Comparison of ENCODE assay signal across 9 cellular contexts in the genomic region with DNA sequence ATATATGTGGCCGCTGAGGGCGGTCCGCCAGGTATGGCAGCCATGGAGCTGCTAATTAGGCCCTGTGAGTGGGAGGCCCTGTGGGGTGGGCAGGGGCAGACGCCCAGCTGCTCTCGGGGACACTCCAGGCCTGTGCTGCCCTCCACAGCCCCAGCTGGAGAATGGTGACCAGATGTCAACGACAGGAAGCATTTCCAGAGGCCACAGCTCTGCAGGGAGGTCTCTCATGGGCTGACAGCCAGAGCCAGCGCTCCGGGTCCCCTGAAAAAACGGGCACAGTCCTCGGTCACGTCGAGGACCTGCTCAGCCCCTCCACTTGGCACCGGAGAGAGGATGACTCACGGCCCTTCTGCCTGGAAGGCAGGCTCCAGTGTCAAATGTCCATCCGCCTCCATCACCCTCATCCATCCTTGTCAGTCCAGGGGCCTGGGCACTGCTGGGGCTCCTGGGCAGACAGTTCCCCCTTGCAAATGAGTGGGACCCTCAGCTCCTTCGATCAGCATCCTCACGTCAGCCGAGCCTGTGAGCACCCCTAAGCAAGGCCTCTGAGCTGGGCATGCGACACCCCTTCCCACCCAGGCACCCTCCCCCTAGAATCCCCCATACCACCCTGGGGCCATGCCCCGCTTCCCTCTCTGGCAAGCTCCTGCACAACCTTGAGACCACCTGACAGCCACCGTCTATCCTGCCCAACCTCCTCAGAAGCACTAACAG. TPM values are rescaled to one million over a fixed set of nuclear protein-coding genes. Genes with fewer than 3 reads are reported as not detected.
DNase-seq lines count a peak whose midpoint lies in the region; ATAC-seq and TF ChIP-seq lines count a peak whose summit lies in the region.
"Had no signal": no experiment of that assay in that cellular context is flagged by ENCODE, and none has a peak within 500 bp of the region (broad histone marks: within the 10 kb centered on the region; RNA-seq: fewer than 3 reads in every experiment).

No MANE protein-coding gene starts in this region.

- DNase-seq in GM10266 (ENCODE audit: extremely low spot score) (no peak), NCI-H226 (peak; percentile 44), trophoblast cell (no peak), NCI-H2227 (lab: John Stamatoyannopoulos, UW; ENCODE audit: unreplicated experiment) (no peak)
- no peak for DNase-seq in stimulated activated CD4-positive, alpha-beta T cell treated with anti-CD3 and anti-CD28 coated beads, Interleukin-15, amount 100 ng/mL, for 24 hours
- no peak for DNase-seq in activated CD4-positive, CD25-positive, alpha-beta regulatory T cell (lab: John Stamatoyannopoulos, UW)
- DNase-seq: activated CD8-positive, alpha-beta memory T cell treated with anti-CD3 and anti-CD28 coated beads, Interleukin-2, amount 50 U/mL, for 48 hours had no signal

- no peak overlapping the region for H2AFZ ChIP-seq in trophoblast cell (ENCODE audit: insufficient read depth, low read length, poor library complexity)

- no peak overlapping the region for H2AK5ac ChIP-seq in trophoblast cell (ENCODE audit: low read length)

- no peak overlapping the region for H3K23ac ChIP-seq in trophoblast cell (ENCODE audit: low read length)

- intact Hi-C loops in dendritic cell treated with granulocyte-macrophage colony-stimulating factor and Interleukin-4, amounts not matched to agents 40 ng/mL and 50 ng/mL, for 4 days (cut with micrococcal nuclease), result no loop called here

- no peak overlapping the region for H2BK5ac ChIP-seq in trophoblast cell (ENCODE audit: low read depth, low read length, poor library complexity)

- no CpG with 5 or more reads among the region's 21 CpGs for WGBS in trophoblast cell (ENCODE audit: extremely low coverage, insufficient coverage, insufficient read length)

- no peak overlapping the region for H4K8ac ChIP-seq in trophoblast cell (ENCODE audit: low read depth, low read length)

- no peak overlapping the region for H3K4ac ChIP-seq in trophoblast cell (ENCODE audit: low read depth, low read length)

- no peak overlapping the region for H3K27ac ChIP-seq in trophoblast cell (ENCODE audit: low read depth, low read length)

- H3K4me3 Mint-ChIP-seq in dendritic cell treated with granulocyte-macrophage colony-stimulating factor and Interleukin-4, amounts not matched to agents 40 ng/mL and 50 ng/mL, for 4 days, result peak overlapping the region; percentile 96

- H3K4me3 ChIP-seq in trophoblast cell (ENCODE audit: low read depth, low read length), result peak overlapping the region; percentile 5

- H3K27me3 ChIP-seq in trophoblast cell (ENCODE audit: insufficient read depth, low read length), result no peaks in the 10 kb centered on the region

- H3K4me1 ChIP-seq in trophoblast cell (ENCODE audit: control insufficient read depth in 1 of 2, insufficient read depth in 2 of 2, low read length in 2 of 2), result peaks cover 9 to 10% of the 10 kb centered on the region in 2 experiments

- peaks cover 2% of the 10 kb centered on the region for H3K79me2 ChIP-seq in trophoblast cell (ENCODE audit: control insufficient read depth, insufficient read depth, low read length, poor library complexity)

- no peak overlapping the region for H4K12ac ChIP-seq in trophoblast cell (ENCODE audit: low read depth, low read length)

- H4K91ac ChIP-seq in trophoblast cell (ENCODE audit: low read depth, low read length), result no peak overlapping the region

- no peak overlapping the region for H3K14ac ChIP-seq in trophoblast cell (ENCODE audit: low read length)

- no peaks in the 10 kb centered on the region for H3K27me3 Mint-ChIP-seq in dendritic cell treated with granulocyte-macrophage colony-stimulating factor and Interleukin-4, amounts not matched to agents 40 ng/mL and 50 ng/mL, for 4 days

- H3K27ac Mint-ChIP-seq in dendritic cell treated with granulocyte-macrophage colony-stimulating factor and Interleukin-4, amounts not matched to agents 40 ng/mL and 50 ng/mL, for 4 days, result peak overlapping the region; percentile 100

- no peaks in the 10 kb centered on the region for H3K9me3 Mint-ChIP-seq in dendritic cell treated with granulocyte-macrophage colony-stimulating factor and Interleukin-4, amounts not matched to agents 40 ng/mL and 50 ng/mL, for 4 days

- no peak for ATAC-seq in HG02840 (IDR thresholded peaks at IDR 0.05; ENCODE audit: low FRiP score, unreplicated experiment)

- no peak overlapping the region for H3K9ac ChIP-seq in trophoblast cell (ENCODE audit: low read length)

- H3K79me1 ChIP-seq in trophoblast cell (ENCODE audit: low read length), result no peaks in the 10 kb centered on the region

- H3K4me1 Mint-ChIP-seq in dendritic cell treated with granulocyte-macrophage colony-stimulating factor and Interleukin-4, amounts not matched to agents 40 ng/mL and 50 ng/mL, for 4 days (ENCODE audit: low read depth), result peaks cover 78% of the 10 kb centered on the region

- peak overlapping the region; percentile 74 for H3K4me2 ChIP-seq in trophoblast cell (ENCODE audit: low read length)

- H3K18ac ChIP-seq in trophoblast cell (ENCODE audit: low read length), result no peak overlapping the region

- no peaks in the 10 kb centered on the region for H3K36me3 ChIP-seq in trophoblast cell (ENCODE audit: control insufficient read depth in 1 of 2, insufficient read depth in 2 of 2, low read length in 2 of 2)

- peak; percentile 28 for TF ChIP-seq CTCF in GM10266 (IDR thresholded peaks at IDR 0.05; ENCODE audit: control insufficient read depth, insufficient read depth, low read depth, missing control alignments)

- H2BK12ac ChIP-seq in trophoblast cell (ENCODE audit: low read length), result no peak overlapping the region

- no peak overlapping the region for H2BK120ac ChIP-seq in trophoblast cell (ENCODE audit: insufficient read depth, low read length, poor library complexity)

- H3K36me3 Mint-ChIP-seq in dendritic cell treated with granulocyte-macrophage colony-stimulating factor and Interleukin-4, amounts not matched to agents 40 ng/mL and 50 ng/mL, for 4 days (ENCODE audit: low read depth), result peaks cover 61% of the 10 kb centered on the region

- H3K9me3 ChIP-seq in trophoblast cell (ENCODE audit: insufficient read depth, low read depth, low read length), result peaks cover 2% of the 10 kb centered on the region

RNA-seq across cellular contexts. Expression of a gene that starts 1.9 kb away (rescaled TPM):
- 11.2 and 12.5 TPM in 2 replicates for polyA plus RNA-seq in trophoblast cell (2013)
